10 cellular contexts compared by ENCODE assay signal in genomic region chr18:43271593-43272432, GRCh38. TPM values are rescaled to one million over a fixed set of nuclear protein-coding genes. Genes with fewer than 3 reads are reported as not detected.
DNase-seq lines count a peak whose midpoint lies in the region; ATAC-seq, FAIRE-seq and TF ChIP-seq lines count a peak whose summit lies in the region.
"Had no signal": no experiment of that assay in that cellular context is flagged by ENCODE, and none has a peak within 500 bp of the region (broad histone marks: within the 10 kb centered on the region; RNA-seq: fewer than 3 reads in every experiment).

No MANE protein-coding gene starts in this region.

- H3K4me1 ChIP-seq in transverse colon = no peaks in the 10 kb centered on the region
- H3K4me1 ChIP-seq: SJCRH30 had no signal

- no peaks in the 10 kb centered on the region for H3K36me3 ChIP-seq in transverse colon
- H3K36me3 ChIP-seq: SJCRH30 had no signal

- intact Hi-C loops in transverse colon (cut with DNase I; ENCODE audit: low total_unique reads) (loop anchor here (10.0 kb wide), 1 partner anchor 1157 kb away; no protein-coding TSS in a partner anchor), lower leg skin (cut with DNase I; ENCODE audit: low total_unique reads) (no loop called here)

- TF ChIP-seq CTCF in AG09319 (IDR thresholded peaks at IDR 0.05; ENCODE audit: low read depth, low read length) = peak; percentile 71
- TF ChIP-seq CTCF in GM12865 (IDR thresholded peaks at IDR 0.05; ENCODE audit: insufficient read depth, low read depth, low read length, missing control alignments) = peak; percentile 58
- TF ChIP-seq CTCF in transverse colon (IDR thresholded peaks at IDR 0.05) = peak; percentile 66 to 79 (median 70)
- no peak for TF ChIP-seq CTCF in lower leg skin (IDR thresholded peaks at IDR 0.05)

- in situ Hi-C loops in transverse colon (cut with MboI; ENCODE audit: low pct_ligation_motif_present in 1 of 4, low pct_unique_long_range_greater_than_20kb in 1 of 4, low sequenced_read_pairs in 3 of 4) = loop anchor here in 3 of 4 donors (10.0 to 25.0 kb wide), 3 partner anchors 985 to 1160 kb away; no protein-coding TSS in a partner anchor

- DNase-seq in AG09319 (ENCODE audit: extremely low read depth, low read depth) (peak; percentile 18), GM12865 (ENCODE audit: low read depth) (peak; percentile 66), NCI-H146 treated with DMSO at 0.1 percent for 48 hours (lab: John Stamatoyannopoulos, UW; ENCODE audit: unreplicated experiment) (peak; percentile 75), amniotic stem cell (lab: John Stamatoyannopoulos, UW) (peak; percentile 9), transverse colon (no peak), lower leg skin (ENCODE audit: low spot score in 2 of 2) (no peak)

- TF ChIP-seq POLR2A in transverse colon (IDR thresholded peaks at IDR 0.05) (no peak), lower leg skin (IDR thresholded peaks at IDR 0.05) (no peak)

- peaks cover 8% of the 10 kb centered on the region for H3K27me3 ChIP-seq in transverse colon
- H3K27me3 ChIP-seq: SJCRH30 had no signal

- H3K27ac ChIP-seq in transverse colon = no peak overlapping the region
- H3K27ac ChIP-seq: SJCRH30, skin epidermis had no signal

- peak; percentile 74 for ATAC-seq in HG02678 (IDR thresholded peaks at IDR 0.05; ENCODE audit: unreplicated experiment)

- H3K9me3 ChIP-seq in transverse colon = no peaks in the 10 kb centered on the region
- H3K9me3 ChIP-seq: SJCRH30 had no signal

- WGBS in transverse colon (ENCODE audit: low coverage in 1 of 2), 2 donors = 26 to 31% methylated on average over 6 of the region's 6 CpGs
- 31 to 33% methylated on average over 6 of the region's 6 CpGs for WGBS in lower leg skin, 2 donors

- FAIRE-seq in islet of Langerhans (lab: Jason Lieb, UNC) = peak; percentile 98

- no peak for TF ChIP-seq EP300 in transverse colon (IDR thresholded peaks at IDR 0.05; ENCODE audit: low read depth)

- no peak overlapping the region for H3K4me3 ChIP-seq in GM12865 (ENCODE audit: low read depth, low read length)
- H3K4me3 ChIP-seq in transverse colon = no peak overlapping the region
- no peak overlapping the region for H3K4me3 ChIP-seq in lower leg skin (ENCODE audit: low read depth, poor library complexity, severe bottlenecking)
- H3K4me3 ChIP-seq: SJCRH30, skin epidermis had no signal

RNA-seq across cellular contexts. Expression of gene SYT4, which starts 5.5 kb away (rescaled TPM):
- 1 to 10 TPM in 1 of 4 donors, under 1 TPM in 1, not detected in 2; 0.68 to 2.7 TPM for total RNA-seq in transverse colon
- total RNA-seq in lower leg skin = not detected
- total RNA-seq: SJCRH30 had no signal

Comparison
In these comparisons a context has a peak if more than half of its experiments do, and no peak if none do; other contexts are left out.
1. DNase-seq: peak in AG09319 (single experiment), GM12865 (single experiment), NCI-H146 treated with DMSO at 0.1 percent for 48 hours (single experiment) and amniotic stem cell (single experiment); none in transverse colon (single experiment) and lower leg skin (0 of 2).
2. CTCF ChIP-seq: peak in AG09319 (single experiment), GM12865 (single experiment) and transverse colon (5 of 5); none in lower leg skin (0 of 3).